In the genomic region with DNA sequence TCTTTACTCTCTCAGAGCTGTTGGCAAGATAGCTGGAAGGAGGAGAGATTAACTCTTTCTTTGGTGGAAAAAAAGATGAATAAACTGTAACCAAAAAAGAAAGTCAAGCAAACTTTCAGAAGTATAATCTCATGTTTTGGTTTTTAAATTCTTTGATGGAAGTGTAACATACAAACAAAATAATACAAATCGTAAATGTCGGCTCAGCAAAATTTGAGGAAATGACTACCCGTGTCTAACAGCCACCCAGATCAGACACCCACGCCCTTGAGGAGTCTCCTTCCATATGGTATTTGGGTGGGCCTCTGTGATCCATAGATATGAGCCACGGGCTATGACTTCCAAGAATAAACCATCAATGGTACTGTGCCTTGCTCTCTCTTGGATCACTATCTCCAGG, we compare ENCODE assay signal across 23 cellular contexts. TPM values are rescaled to one million over a fixed set of nuclear protein-coding genes. Genes with fewer than 3 reads are reported as not detected.
DNase-seq lines count a peak whose midpoint lies in the region; ATAC-seq, FAIRE-seq and TF ChIP-seq lines count a peak whose summit lies in the region.
"Had no signal": no experiment of that assay in that cellular context is flagged by ENCODE, and none has a peak within 500 bp of the region (broad histone marks: within the 10 kb centered on the region; RNA-seq: fewer than 3 reads in every experiment).

No MANE protein-coding gene starts in this region.

- no TSS peak for BruUV-seq in HepG2 (replicated peaks; lab: Mats Ljungman, UMichigan)

- H2BK120ac ChIP-seq in H1 (replicated peaks; ENCODE audit: low read depth, low read length): no peak overlapping the region

- TF ChIP-seq EP300 in HepG2 (IDR thresholded peaks at IDR 0.05; ENCODE audit: low read depth in 2 of 2, low read length in 2 of 2) (no peak), HepG2 (CRISPR knock-in tag; IDR thresholded peaks at IDR 0.05; ENCODE audit: borderline replicate concordance) (no peak), H1 (IDR thresholded peaks at IDR 0.05; ENCODE audit: borderline replicate concordance in 1 of 2, low read depth in 2 of 2, low read length in 2 of 2) (no peak)

- H3K9me3 ChIP-seq in HepG2 (ENCODE audit: low read length) (no peaks in the 10 kb centered on the region), right lobe of liver (no peaks in the 10 kb centered on the region), H1 (ENCODE audit: insufficient read depth in 2 of 2, low read depth in 1 of 2, low read length in 1 of 2) (peaks cover 15 to 18% of the 10 kb centered on the region in 2 experiments)
- H3K9me3 ChIP-seq: BE2C, Caco-2 had no signal

- H2BK15ac ChIP-seq in H1 (ENCODE audit: low read length): no peak overlapping the region

- DNase-seq in HepG2 (ENCODE audit: low spot score) (no peak), right lobe of liver (no peak), RPMI8226 (peak; percentile 24), H1 (ENCODE audit: low read depth in 1 of 2, low spot score in 2 of 2) (no peak), NCI-H510A treated with DMSO at 0.1 percent for 48 hours (lab: John Stamatoyannopoulos, UW) (no peak)
- DNase-seq in activated T-cell treated with anti-CD3 and anti-CD28 coated beads, Interleukin-2, amount 50 U/mL, for 1 hour: no peak
- DNase-seq: ACHN; BE2C; C1 segment of cervical spinal cord; Caco-2; CD4-positive, alpha-beta T cell; DMS153; DMS79; GDM1; H7; HFFc6 had no signal

- H3K9ac ChIP-seq in HepG2 (ENCODE audit: insufficient read depth, low read depth, low read length): no peak overlapping the region
- no peak overlapping the region for H3K9ac ChIP-seq in H1 (replicated peaks in 1 of 4; ENCODE audit: extremely low read depth in 1 of 4, low read depth in 3 of 4, low read length in 3 of 4)

- TF ChIP-seq CTCF in HepG2 (CRISPR knock-in tag; IDR thresholded peaks at IDR 0.05): no peak
- TF ChIP-seq CTCF in right lobe of liver (IDR thresholded peaks at IDR 0.05): no peak
- no peak for TF ChIP-seq CTCF in H1 (IDR thresholded peaks at IDR 0.05; ENCODE audit: control extremely low read depth in 1 of 3, insufficient read depth in 1 of 3, low read depth in 1 of 3, low read length in 3 of 3)

- WGBS in HepG2 (ENCODE audit: low lambda C conversion rate): 13% methylated on average over 5 of the region's 5 CpGs
- WGBS in right lobe of liver (ENCODE audit: insufficient coverage, low coverage, low lambda C conversion rate, missing lambda C conversion rate): 17% methylated on average over 5 of the region's 5 CpGs
- WGBS in H1 (ENCODE audit: extremely low coverage in 1 of 2, insufficient coverage in 1 of 2, insufficient read length in 1 of 2, insufficient replicate concordance in 2 of 2, low coverage in 1 of 2, low lambda C conversion rate in 2 of 2, missing lambda C conversion rate in 1 of 2), 2 experiments: 80% methylated on average over 5 of the region's 5 CpGs; no CpG with 5 or more reads in 1 of the 2 experiments

- H3K79me2 ChIP-seq in HepG2 (ENCODE audit: insufficient read depth, low read length) (no peaks in the 10 kb centered on the region), H1 (ENCODE audit: control insufficient read depth in 1 of 2, insufficient read depth in 2 of 2, low read length in 2 of 2) (no peaks in the 10 kb centered on the region)

- no peak overlapping the region for H2BK12ac ChIP-seq in H1 (ENCODE audit: low read depth, low read length)

- ATAC-seq in HepG2: no peak
- ATAC-seq in right lobe of liver: no peak
- ATAC-seq: GM23338, HCT116 had no signal

- no peak overlapping the region for H3K18ac ChIP-seq in H1 (ENCODE audit: extremely low read depth, low read length)

- intact Hi-C loops in HepG2 (cut with micrococcal nuclease; ENCODE audit: unreplicated experiment): no loop called here
- intact Hi-C loops in right lobe of liver (cut with DNase I): no loop called here

- H3K4me1 ChIP-seq in HepG2 (ENCODE audit: insufficient read depth, low read length): no peaks in the 10 kb centered on the region
- no peaks in the 10 kb centered on the region for H3K4me1 ChIP-seq in right lobe of liver
- no peaks in the 10 kb centered on the region for H3K4me1 ChIP-seq in H1 (replicated peaks in 1 of 4; ENCODE audit: control insufficient read depth in 3 of 4, insufficient read depth in 4 of 4, low read length in 3 of 4)
- H3K4me1 ChIP-seq: BE2C, Caco-2 had no signal

- TF ChIP-seq RAD21 in HepG2 (CRISPR knock-in tag; IDR thresholded peaks at IDR 0.05): no peak
- no peak for TF ChIP-seq RAD21 in H1 (IDR thresholded peaks at IDR 0.05 in 1 of 2, conservative IDR thresholded peaks at IDR 0.05 in 1 of 2; ENCODE audit: low read depth in 2 of 2, low read length in 2 of 2)

- H2BK20ac ChIP-seq in H1 (ENCODE audit: low read length): no peak overlapping the region

- no peak overlapping the region for H3K27ac ChIP-seq in HepG2 (ENCODE audit: extremely low read length, insufficient read depth, low read length)
- no peak overlapping the region for H3K27ac ChIP-seq in right lobe of liver
- no peak overlapping the region for H3K27ac ChIP-seq in H1 (ENCODE audit: low read depth, low read length)

- no peak overlapping the region for H2AFZ ChIP-seq in HepG2 (ENCODE audit: low read length)
- no peak overlapping the region for H2AFZ ChIP-seq in H1 (ENCODE audit: low read length)
- H2AFZ ChIP-seq: GM23338 had no signal

- no peak overlapping the region for H3K23ac ChIP-seq in H1 (ENCODE audit: insufficient read length)

- no peak overlapping the region for H2BK5ac ChIP-seq in H1 (ENCODE audit: low read depth, low read length)

- FAIRE-seq in HepG2 (lab: Jason Lieb, UNC) (no peak), H1 (lab: Jason Lieb, UNC) (no peak)
- FAIRE-seq: D721Med, GM12892, GM18507 had no signal

- no peak for TF ChIP-seq POLR2A in HepG2 (IDR thresholded peaks at IDR 0.05; ENCODE audit: insufficient read depth in 1 of 2, low read depth in 2 of 2, low read length in 2 of 2)
- no peak for TF ChIP-seq POLR2A in right lobe of liver (IDR thresholded peaks at IDR 0.05)
- TF ChIP-seq POLR2A in H1 (IDR thresholded peaks at IDR 0.05; ENCODE audit: control extremely low read depth in 1 of 2, low read depth in 2 of 2, low read length in 2 of 2): no peak

- no peak overlapping the region for H4K8ac ChIP-seq in H1 (ENCODE audit: extremely low read depth, insufficient read depth, low read length)

- H3K14ac ChIP-seq in H1 (ENCODE audit: insufficient read length): no peak overlapping the region

- H3K27me3 ChIP-seq in HepG2 (ENCODE audit: control insufficient read depth in 1 of 2, insufficient read depth in 2 of 2, low read length in 2 of 2) (peaks cover 4 to 79% of the 10 kb centered on the region in 2 experiments), right lobe of liver (no peaks in the 10 kb centered on the region), H1 (replicated peaks in 1 of 4; ENCODE audit: control insufficient read depth in 3 of 4, extremely low read depth in 1 of 4, insufficient read depth in 3 of 4, low read length in 3 of 4) (peaks cover 0 to 2% (median 0%) of the 10 kb centered on the region in 4 experiments; a peak in 1 of 7 replicates)

- POLR2A ChIA-PET in HepG2 (lab: Yijun Ruan, JAX) (no interaction called here), H1 (lab: Charles Lee; ENCODE audit: partially characterized antibody) (no interaction called here)

- H4K20me1 ChIP-seq in HepG2 (ENCODE audit: insufficient read depth, low read length): no peaks in the 10 kb centered on the region
- peaks cover 0 to 2% of the 10 kb centered on the region in 2 experiments for H4K20me1 ChIP-seq in H1 (replicated peaks in 1 of 2; ENCODE audit: control insufficient read depth in 1 of 2, insufficient read depth in 2 of 2, low read length in 2 of 2)

- in situ Hi-C loops in HepG2 (cut with HindIII; ENCODE audit: extremely low pct_ligation_motif_present, low pct_unique_long_range_greater_than_20kb): no loop called here

- no peaks in the 10 kb centered on the region for H3K23me2 ChIP-seq in H1 (ENCODE audit: low read depth, low read length)

- H3K36me3 ChIP-seq in HepG2 (replicated peaks in 1 of 2; ENCODE audit: control insufficient read depth in 1 of 2, insufficient read depth in 2 of 2, low read length in 2 of 2): no peaks in the 10 kb centered on the region
- no peaks in the 10 kb centered on the region for H3K36me3 ChIP-seq in right lobe of liver
- H3K36me3 ChIP-seq in H1 (ENCODE audit: control insufficient read depth in 2 of 4, insufficient read depth in 4 of 4, low read length in 3 of 4): no peaks in the 10 kb centered on the region
- H3K36me3 ChIP-seq: BE2C had no signal

- no peak overlapping the region for H4K91ac ChIP-seq in H1 (replicated peaks; ENCODE audit: insufficient read length, low read length)

- no peaks in the 10 kb centered on the region for H3K79me1 ChIP-seq in H1 (ENCODE audit: low read depth, low read length)

- CTCF ChIA-PET in HepG2 (lab: Yijun Ruan, JAX; ENCODE audit: low intra/inter-chr PET ratio, low total read pairs): no interaction called here
- CTCF ChIA-PET in H1 (lab: Charles Lee; ENCODE audit: partially characterized antibody): interaction anchor here (1.0 to 4.0 kb wide), 3 partner anchors 11 to 176 kb away, joined by 3 to 21 read pairs (median 4); a partner anchor contains a TSS

- H3K4ac ChIP-seq in H1 (replicated peaks; ENCODE audit: insufficient read length, low read depth, low read length): no peak overlapping the region

- no peak overlapping the region for H3K56ac ChIP-seq in H1 (replicated peaks; ENCODE audit: insufficient read length, low read depth, low read length)

- no peak overlapping the region for H4K5ac ChIP-seq in H1 (ENCODE audit: insufficient read length, low read depth, low read length)

- no peak overlapping the region for H3K4me3 ChIP-seq in HepG2 (replicated peaks in 1 of 3; ENCODE audit: insufficient read depth in 1 of 3, low read depth in 2 of 3, low read length in 3 of 3)
- H3K4me3 ChIP-seq in right lobe of liver: no peak overlapping the region
- no peak overlapping the region for H3K4me3 ChIP-seq in H1 (ENCODE audit: extremely low read depth in 1 of 4, insufficient read depth in 2 of 4, low read depth in 3 of 4, low read length in 4 of 4)
- H3K4me3 ChIP-seq: GM23338 had no signal

- H3K4me2 ChIP-seq in HepG2 (ENCODE audit: low read depth, low read length) (no peak overlapping the region), H1 (ENCODE audit: insufficient read depth in 1 of 2, low read depth in 2 of 2, low read length in 2 of 2) (no peak overlapping the region)
- H3K4me2 ChIP-seq: GM23338 had no signal

- H2AK5ac ChIP-seq in H1 (ENCODE audit: low read depth, low read length): no peak overlapping the region

RNA-seq across cellular contexts. Expression of a gene that starts 9.5 kb away (rescaled TPM):
- not detected in 2 replicates for total RNA-seq in HepG2 (2016; rRNA removed; fragmentation: Illumina TruSeq; extraction: Trizol)
- total RNA-seq in HepG2 (2016; cell fraction: cytosol; rRNA removed; fragmentation: Illumina TruSeq; extraction: Trizol; ENCODE audit: low read depth): not detected in 2 replicates
- not detected in 2 replicates for total RNA-seq in HepG2 (2016; cell fraction: insoluble cytoplasmic fraction; rRNA removed; fragmentation: Illumina TruSeq; extraction: Trizol)
- not detected in 2 replicates for total RNA-seq in HepG2 (2016; cell fraction: membrane; rRNA removed; fragmentation: Illumina TruSeq; extraction: Trizol)
- total RNA-seq in HepG2 (2016; cell fraction: nucleus; rRNA removed; fragmentation: Illumina TruSeq; extraction: Trizol): not detected in 2 replicates
- not detected in 2 replicates for polyA plus RNA-seq in HepG2 (2011; rRNA removed)
- polyA plus RNA-seq in HepG2 (2011; cell fraction: cytosol; rRNA removed): not detected in 2 replicates
- not detected in 2 replicates for polyA plus RNA-seq in HepG2 (2011; cell fraction: nucleus; rRNA removed)
- not detected in 2 replicates for polyA plus RNA-seq in HepG2 (2012)
- polyA plus RNA-seq in HepG2 (2016; cell fraction: cytosol; fragmentation: Illumina TruSeq; extraction: Trizol; ENCODE audit: low read depth): not detected in 2 replicates
- polyA plus RNA-seq in HepG2 (2016; cell fraction: insoluble cytoplasmic fraction; fragmentation: Illumina TruSeq; extraction: Trizol; ENCODE audit: low read depth): not detected in 2 replicates
- polyA plus RNA-seq in HepG2 (2016; cell fraction: membrane; fragmentation: Illumina TruSeq; extraction: Trizol; ENCODE audit: low read depth): not detected in 2 replicates
- not detected in 2 replicates for polyA plus RNA-seq in HepG2 (2016; cell fraction: nucleus; fragmentation: Illumina TruSeq; extraction: Trizol; ENCODE audit: insufficient read depth, low read depth)
- polyA minus RNA-seq in HepG2 (2011; rRNA and poly(A)+ RNA removed; ENCODE audit: low replicate concordance): 0.09 TPM in 1 of 2 replicates, not detected in the other
- not detected in 2 replicates for polyA minus RNA-seq in HepG2 (2011; cell fraction: cytosol; rRNA and poly(A)+ RNA removed)
- polyA minus RNA-seq in HepG2 (2011; cell fraction: nucleus; rRNA and poly(A)+ RNA removed): not detected in 2 replicates
- total RNA-seq in right lobe of liver: 1 to 10 TPM in 1 of 6 experiments, under 1 TPM in 5; 0.22 to 2.7 (median 0.41) TPM
- total RNA-seq in H1 (2021; fragmentation: NEBNext Ultra II Directional; extraction: Animal tissue kit (Norgen Biotek cat#: 25700)): not detected in 2 replicates
- not detected in 2 replicates for polyA plus RNA-seq in H1 (2011; rRNA removed)
- not detected for polyA plus RNA-seq in H1 (2011; cell fraction: cytosol; rRNA removed)
- not detected for polyA plus RNA-seq in H1 (2011; cell fraction: nucleus; rRNA removed)
- polyA plus RNA-seq in H1 (2012, experiment 1 of 2): not detected in 4 replicates
- not detected for polyA plus RNA-seq in H1 (2012, experiment 2 of 2)
- polyA plus RNA-seq in H1 (2013, experiment 1 of 2): not detected
- polyA plus RNA-seq in H1 (2013, experiment 2 of 2): not detected
- polyA minus RNA-seq in H1 (2011; rRNA and poly(A)+ RNA removed): not detected in 2 replicates
- polyA minus RNA-seq in H1 (2011; cell fraction: cytosol; rRNA and poly(A)+ RNA removed): not detected
- polyA minus RNA-seq in H1 (2011; cell fraction: nucleus; rRNA and poly(A)+ RNA removed): not detected
- total RNA-seq: Caco-2, GM23338, H7, HFFc6 had no signal
- polyA plus RNA-seq: GM23338 had no signal

RNA-seq across cellular contexts. Expression of a gene that starts 11.9 kb away (rescaled TPM):
- total RNA-seq in HepG2 (2016; rRNA removed; fragmentation: Illumina TruSeq; extraction: Trizol): not detected in 2 replicates
- total RNA-seq in HepG2 (2016; cell fraction: cytosol; rRNA removed; fragmentation: Illumina TruSeq; extraction: Trizol; ENCODE audit: low read depth): not detected in 2 replicates
- total RNA-seq in HepG2 (2016; cell fraction: insoluble cytoplasmic fraction; rRNA removed; fragmentation: Illumina TruSeq; extraction: Trizol): not detected in 2 replicates
- total RNA-seq in HepG2 (2016; cell fraction: membrane; rRNA removed; fragmentation: Illumina TruSeq; extraction: Trizol): not detected in 2 replicates
- not detected in 2 replicates for total RNA-seq in HepG2 (2016; cell fraction: nucleus; rRNA removed; fragmentation: Illumina TruSeq; extraction: Trizol)
- not detected in 2 replicates for polyA plus RNA-seq in HepG2 (2011; rRNA removed)
- not detected in 2 replicates for polyA plus RNA-seq in HepG2 (2011; cell fraction: cytosol; rRNA removed)
- not detected in 2 replicates for polyA plus RNA-seq in HepG2 (2011; cell fraction: nucleus; rRNA removed)
- not detected in 2 replicates for polyA plus RNA-seq in HepG2 (2012)
- polyA plus RNA-seq in HepG2 (2016; cell fraction: cytosol; fragmentation: Illumina TruSeq; extraction: Trizol; ENCODE audit: low read depth): not detected in 2 replicates
- polyA plus RNA-seq in HepG2 (2016; cell fraction: insoluble cytoplasmic fraction; fragmentation: Illumina TruSeq; extraction: Trizol; ENCODE audit: low read depth): not detected in 2 replicates
- polyA plus RNA-seq in HepG2 (2016; cell fraction: membrane; fragmentation: Illumina TruSeq; extraction: Trizol; ENCODE audit: low read depth): not detected in 2 replicates
- not detected in 2 replicates for polyA plus RNA-seq in HepG2 (2016; cell fraction: nucleus; fragmentation: Illumina TruSeq; extraction: Trizol; ENCODE audit: insufficient read depth, low read depth)
- not detected in 2 replicates for polyA minus RNA-seq in HepG2 (2011; rRNA and poly(A)+ RNA removed; ENCODE audit: low replicate concordance)
- polyA minus RNA-seq in HepG2 (2011; cell fraction: cytosol; rRNA and poly(A)+ RNA removed): not detected in 2 replicates
- polyA minus RNA-seq in HepG2 (2011; cell fraction: nucleus; rRNA and poly(A)+ RNA removed): not detected in 2 replicates
- total RNA-seq in right lobe of liver: 1 to 10 TPM in 1 of 6 experiments, not detected in 5; 1.2 TPM
- not detected in 2 replicates for total RNA-seq in H1 (2021; fragmentation: NEBNext Ultra II Directional; extraction: Animal tissue kit (Norgen Biotek cat#: 25700))
- not detected in 2 replicates for polyA plus RNA-seq in H1 (2011; rRNA removed)
- polyA plus RNA-seq in H1 (2011; cell fraction: cytosol; rRNA removed): not detected
- polyA plus RNA-seq in H1 (2011; cell fraction: nucleus; rRNA removed): not detected
- polyA plus RNA-seq in H1 (2012, experiment 1 of 2): not detected in 4 replicates
- polyA plus RNA-seq in H1 (2012, experiment 2 of 2): not detected
- not detected for polyA plus RNA-seq in H1 (2013, experiment 1 of 2)
- polyA plus RNA-seq in H1 (2013, experiment 2 of 2): not detected
- polyA minus RNA-seq in H1 (2011; rRNA and poly(A)+ RNA removed): not detected in 2 replicates
- polyA minus RNA-seq in H1 (2011; cell fraction: cytosol; rRNA and poly(A)+ RNA removed): not detected
- not detected for polyA minus RNA-seq in H1 (2011; cell fraction: nucleus; rRNA and poly(A)+ RNA removed)
- total RNA-seq: A172; Caco-2; CD4-positive, alpha-beta T cell; Daoy; GM23338; H7; HFFc6 had no signal
- polyA plus RNA-seq: GM23338 had no signal

RNA-seq across cellular contexts. Expression of a gene that starts 24.2 kb away (rescaled TPM):
- total RNA-seq in HepG2 (2016; rRNA removed; fragmentation: Illumina TruSeq; extraction: Trizol): not detected in 2 replicates
- not detected in 2 replicates for total RNA-seq in HepG2 (2016; cell fraction: cytosol; rRNA removed; fragmentation: Illumina TruSeq; extraction: Trizol; ENCODE audit: low read depth)
- total RNA-seq in HepG2 (2016; cell fraction: insoluble cytoplasmic fraction; rRNA removed; fragmentation: Illumina TruSeq; extraction: Trizol): not detected in 2 replicates
- not detected in 2 replicates for total RNA-seq in HepG2 (2016; cell fraction: membrane; rRNA removed; fragmentation: Illumina TruSeq; extraction: Trizol)
- total RNA-seq in HepG2 (2016; cell fraction: nucleus; rRNA removed; fragmentation: Illumina TruSeq; extraction: Trizol): not detected in 2 replicates
- polyA plus RNA-seq in HepG2 (2011; rRNA removed): not detected in 2 replicates
- polyA plus RNA-seq in HepG2 (2011; cell fraction: cytosol; rRNA removed): not detected in 2 replicates
- polyA plus RNA-seq in HepG2 (2011; cell fraction: nucleus; rRNA removed): not detected in 2 replicates
- not detected in 2 replicates for polyA plus RNA-seq in HepG2 (2012)
- not detected in 2 replicates for polyA plus RNA-seq in HepG2 (2016; cell fraction: cytosol; fragmentation: Illumina TruSeq; extraction: Trizol; ENCODE audit: low read depth)
- polyA plus RNA-seq in HepG2 (2016; cell fraction: insoluble cytoplasmic fraction; fragmentation: Illumina TruSeq; extraction: Trizol; ENCODE audit: low read depth): not detected in 2 replicates
- polyA plus RNA-seq in HepG2 (2016; cell fraction: membrane; fragmentation: Illumina TruSeq; extraction: Trizol; ENCODE audit: low read depth): not detected in 2 replicates
- not detected in 2 replicates for polyA plus RNA-seq in HepG2 (2016; cell fraction: nucleus; fragmentation: Illumina TruSeq; extraction: Trizol; ENCODE audit: insufficient read depth, low read depth)
- polyA minus RNA-seq in HepG2 (2011; rRNA and poly(A)+ RNA removed; ENCODE audit: low replicate concordance): not detected in 2 replicates
- not detected in 2 replicates for polyA minus RNA-seq in HepG2 (2011; cell fraction: cytosol; rRNA and poly(A)+ RNA removed)
- not detected in 2 replicates for polyA minus RNA-seq in HepG2 (2011; cell fraction: nucleus; rRNA and poly(A)+ RNA removed)
- total RNA-seq in right lobe of liver: under 1 TPM; 0.07 to 0.33 (median 0.21) TPM
- not detected in 2 replicates for total RNA-seq in H1 (2021; fragmentation: NEBNext Ultra II Directional; extraction: Animal tissue kit (Norgen Biotek cat#: 25700))
- polyA plus RNA-seq in H1 (2011; rRNA removed): not detected in 2 replicates
- not detected for polyA plus RNA-seq in H1 (2011; cell fraction: cytosol; rRNA removed)
- polyA plus RNA-seq in H1 (2011; cell fraction: nucleus; rRNA removed): not detected
- not detected in 4 replicates for polyA plus RNA-seq in H1 (2012, experiment 1 of 2)
- not detected for polyA plus RNA-seq in H1 (2012, experiment 2 of 2)
- polyA plus RNA-seq in H1 (2013, experiment 1 of 2): not detected
- not detected for polyA plus RNA-seq in H1 (2013, experiment 2 of 2)
- polyA minus RNA-seq in H1 (2011; rRNA and poly(A)+ RNA removed): not detected in 2 replicates
- not detected for polyA minus RNA-seq in H1 (2011; cell fraction: cytosol; rRNA and poly(A)+ RNA removed)
- polyA minus RNA-seq in H1 (2011; cell fraction: nucleus; rRNA and poly(A)+ RNA removed): not detected
- total RNA-seq: A172, Caco-2, Daoy, GM23338, H7, HFFc6 had no signal
- polyA plus RNA-seq: GM23338 had no signal

RNA-seq across cellular contexts. Expression of a gene that starts 36.7 kb away (rescaled TPM):
- total RNA-seq in HepG2 (2016; rRNA removed; fragmentation: Illumina TruSeq; extraction: Trizol): not detected in 2 replicates
- not detected in 2 replicates for total RNA-seq in HepG2 (2016; cell fraction: cytosol; rRNA removed; fragmentation: Illumina TruSeq; extraction: Trizol; ENCODE audit: low read depth)
- total RNA-seq in HepG2 (2016; cell fraction: insoluble cytoplasmic fraction; rRNA removed; fragmentation: Illumina TruSeq; extraction: Trizol): not detected in 2 replicates
- total RNA-seq in HepG2 (2016; cell fraction: membrane; rRNA removed; fragmentation: Illumina TruSeq; extraction: Trizol): not detected in 2 replicates
- not detected in 2 replicates for total RNA-seq in HepG2 (2016; cell fraction: nucleus; rRNA removed; fragmentation: Illumina TruSeq; extraction: Trizol)
- not detected in 2 replicates for polyA plus RNA-seq in HepG2 (2011; rRNA removed)
- not detected in 2 replicates for polyA plus RNA-seq in HepG2 (2011; cell fraction: cytosol; rRNA removed)
- polyA plus RNA-seq in HepG2 (2011; cell fraction: nucleus; rRNA removed): not detected in 2 replicates
- not detected in 2 replicates for polyA plus RNA-seq in HepG2 (2012)
- polyA plus RNA-seq in HepG2 (2016; cell fraction: cytosol; fragmentation: Illumina TruSeq; extraction: Trizol; ENCODE audit: low read depth): not detected in 2 replicates
- polyA plus RNA-seq in HepG2 (2016; cell fraction: insoluble cytoplasmic fraction; fragmentation: Illumina TruSeq; extraction: Trizol; ENCODE audit: low read depth): not detected in 2 replicates
- polyA plus RNA-seq in HepG2 (2016; cell fraction: membrane; fragmentation: Illumina TruSeq; extraction: Trizol; ENCODE audit: low read depth): not detected in 2 replicates
- not detected in 2 replicates for polyA plus RNA-seq in HepG2 (2016; cell fraction: nucleus; fragmentation: Illumina TruSeq; extraction: Trizol; ENCODE audit: insufficient read depth, low read depth)
- not detected in 2 replicates for polyA minus RNA-seq in HepG2 (2011; rRNA and poly(A)+ RNA removed; ENCODE audit: low replicate concordance)
- polyA minus RNA-seq in HepG2 (2011; cell fraction: cytosol; rRNA and poly(A)+ RNA removed): not detected in 2 replicates
- polyA minus RNA-seq in HepG2 (2011; cell fraction: nucleus; rRNA and poly(A)+ RNA removed): not detected in 2 replicates
- not detected for total RNA-seq in right lobe of liver
- total RNA-seq in H1 (2021; fragmentation: NEBNext Ultra II Directional; extraction: Animal tissue kit (Norgen Biotek cat#: 25700)): not detected in 2 replicates
- polyA plus RNA-seq in H1 (2011; rRNA removed): not detected in 2 replicates
- polyA plus RNA-seq in H1 (2011; cell fraction: cytosol; rRNA removed): not detected
- polyA plus RNA-seq in H1 (2011; cell fraction: nucleus; rRNA removed): not detected
- polyA plus RNA-seq in H1 (2012, experiment 1 of 2): not detected in 4 replicates
- polyA plus RNA-seq in H1 (2012, experiment 2 of 2): not detected
- polyA plus RNA-seq in H1 (2013, experiment 1 of 2): not detected
- polyA plus RNA-seq in H1 (2013, experiment 2 of 2): not detected
- polyA minus RNA-seq in H1 (2011; rRNA and poly(A)+ RNA removed): not detected in 2 replicates
- polyA minus RNA-seq in H1 (2011; cell fraction: cytosol; rRNA and poly(A)+ RNA removed): not detected
- polyA minus RNA-seq in H1 (2011; cell fraction: nucleus; rRNA and poly(A)+ RNA removed): not detected
- total RNA-seq: A172; Caco-2; CD4-positive, alpha-beta T cell; Daoy; GM23338; H7; HFFc6 had no signal
- polyA plus RNA-seq: GM23338 had no signal
